Comparison of ENCODE assay signal across 5 cellular contexts in the genomic region with DNA sequence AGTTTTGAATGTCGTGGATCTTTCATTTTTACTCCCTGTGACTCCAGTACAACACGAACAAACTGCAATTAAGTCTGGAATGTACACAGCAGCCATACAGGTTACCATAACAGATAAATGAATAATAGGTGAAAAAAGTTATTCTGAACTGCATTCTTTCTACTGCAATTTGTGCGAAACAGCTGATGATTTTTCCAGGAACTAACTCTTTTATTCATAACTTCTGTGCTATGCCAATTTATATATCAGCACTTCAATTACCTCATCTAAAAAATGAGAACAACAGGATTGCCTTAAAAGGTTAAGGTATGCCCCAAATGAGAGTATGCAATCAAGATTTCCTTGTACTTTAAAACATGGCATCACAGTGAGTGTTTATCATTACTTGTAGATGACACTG.
"Had no signal": no experiment of that assay in that cellular context is flagged by ENCODE, and none has a peak within 500 bp of the region (broad histone marks: within the 10 kb centered on the region; RNA-seq: fewer than 3 reads in every experiment).

No MANE protein-coding gene starts in this region.

- H3K4me3 ChIP-seq: GM23338, K562 had no signal

- DNase-seq: H9, HCEC 1CT, IMR-90 had no signal

- H3K4me3 Mint-ChIP-seq: GM23338, H9 had no signal

- H3K9me3 Mint-ChIP-seq: GM23338, H9 had no signal

- H3K27ac Mint-ChIP-seq: GM23338, H9 had no signal

- ATAC-seq: GM23338, K562 had no signal

- H3K4me1 Mint-ChIP-seq: GM23338 had no signal
